Comparison of ENCODE assay signal across 9 cellular contexts in the genomic region with DNA sequence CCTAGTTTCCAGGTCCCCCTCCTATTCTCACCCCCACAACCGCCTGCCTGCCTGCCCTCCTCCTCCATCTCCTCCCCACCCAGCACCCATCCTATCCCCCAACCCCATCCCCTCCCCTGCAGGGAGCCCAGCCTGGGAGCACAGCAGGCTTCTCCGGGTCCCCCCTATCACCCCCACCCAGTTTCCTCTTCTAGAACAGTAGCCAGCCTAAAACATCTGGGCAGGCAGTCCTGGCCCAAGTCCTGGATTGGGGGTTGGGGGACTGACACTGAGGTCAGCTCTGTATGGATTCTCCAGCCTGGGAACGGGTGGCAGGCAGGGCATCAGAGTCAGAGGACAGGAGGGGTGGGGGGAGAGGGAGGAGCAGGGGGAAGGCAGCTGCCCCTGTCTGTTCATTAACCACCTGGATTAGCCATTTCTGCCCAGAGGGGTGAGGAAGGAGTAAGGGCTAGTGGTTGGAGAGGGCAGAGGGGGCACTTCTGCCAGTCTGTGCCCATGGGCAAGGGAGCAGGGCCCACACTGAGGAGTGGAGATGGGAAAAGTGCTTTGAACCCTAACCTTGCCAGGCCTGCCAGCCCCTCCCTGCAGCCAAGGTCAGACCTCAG.
DNase-seq lines count a peak whose midpoint lies in the region; TF ChIP-seq lines count a peak whose summit lies in the region.
"Had no signal": no experiment of that assay in that cellular context is flagged by ENCODE, and none has a peak within 500 bp of the region (broad histone marks: within the 10 kb centered on the region; RNA-seq: fewer than 3 reads in every experiment).

No MANE protein-coding gene starts in this region.

- TF ChIP-seq CTCF in AG10803 (conservative IDR thresholded peaks at IDR 0.05; ENCODE audit: low read length): no peak

- peak overlapping the region; percentile 92 for H3K4me3 ChIP-seq in AG10803 (ENCODE audit: low read length)

- DNase-seq in AG10803 (ENCODE audit: low read depth) (no peak), anterior cingulate cortex (lab: John Stamatoyannopoulos, UW) (peak in 37 of 58 donors; percentile 18 to 84 (median 49)), hypothalamus (lab: John Stamatoyannopoulos, UW) (peak in 30 of 51 donors; percentile 21 to 76 (median 52)), putamen (ENCODE audit: low spot score) (peak; percentile 74), COLO829 (ENCODE audit: low spot score) (no peak), HuH-7.5 (ENCODE audit: low spot score) (no peak), DMS153 (lab: John Stamatoyannopoulos, UW) (no peak), HuH-7 (ENCODE audit: low spot score) (no peak)
- DNase-seq: activated gamma-delta T cell treated with Interleukin-2 at 50 U/mL for 16 hours had no signal

Comparison
In these comparisons a context has a peak if more than half of its experiments do, and no peak if none do; other contexts are left out.
1. DNase-seq: peak in anterior cingulate cortex (37 of 58), hypothalamus (30 of 51) and putamen (single experiment); none in AG10803 (single experiment), COLO829 (single experiment), HuH-7.5 (single experiment), DMS153 (single experiment) and HuH-7 (single experiment).